ENCODE assay signal across 8 cellular contexts in genomic region chr19:35757231-35757748, GRCh38. TPM values are rescaled to one million over a fixed set of nuclear protein-coding genes. Genes with fewer than 3 reads are reported as not detected.
A peak's percentile ranks its signal among the peaks of the same experiment; 100 is the strongest.
DNase-seq lines count a peak whose midpoint lies in the region; ATAC-seq and TF ChIP-seq lines count a peak whose summit lies in the region.

No MANE protein-coding gene starts in this region.

- peak overlapping the region; percentile 52 for H3K4me3 ChIP-seq in BJ (ENCODE audit: low read depth, low read length)

- peaks cover 18% of the 10 kb centered on the region for H3K36me3 ChIP-seq in BJ (ENCODE audit: control insufficient read depth, insufficient read depth, low read length)

- 0 out of 2 replicates have a peak, but pooled peaks have one; percentile 20 for TF ChIP-seq CTCF in BJ (IDR thresholded peaks at IDR 0.05; ENCODE audit: insufficient read depth, low read depth, low read length)
- no peak for TF ChIP-seq CTCF in RWPE1 (conservative IDR thresholded peaks at IDR 0.05; ENCODE audit: low read depth)

- POLR2A ChIA-PET in BJ (lab: Charles Lee): interaction anchor here (0.6 to 1.6 kb wide), 2 partner anchors 9 to 12 kb away, joined by 5 to 6 read pairs; partner anchors contain the start of gene LIN37
- POLR2A ChIA-PET in RWPE1 (lab: Yijun Ruan, JAX; ENCODE audit: low non-redundant PET): interaction anchor here (0.8 kb wide), 1 partner anchor 9 kb away, joined by 4 read pairs; the partner anchor contains the start of gene LIN37

- H3K27ac ChIP-seq in RWPE1 (peak overlapping the region; percentile 98), temporal lobe (ENCODE audit: low read depth, low read length) (peak overlapping the region; percentile 90)

- H3K27me3 ChIP-seq in BJ (ENCODE audit: control insufficient read depth, insufficient read depth, low read length): no peaks in the 10 kb centered on the region

- ATAC-seq in GM21717 (IDR thresholded peaks at IDR 0.05; ENCODE audit: unreplicated experiment) (peak; percentile 5), HG03039 (IDR thresholded peaks at IDR 0.05; ENCODE audit: unreplicated experiment) (no peak), GM19351 (IDR thresholded peaks at IDR 0.05; ENCODE audit: unreplicated experiment) (no peak)

- DNase-seq in BJ (ENCODE audit: low read depth) (peak; percentile 34), RWPE1 (ENCODE audit: low spot score) (no peak), ecto neural progenitor cell (ENCODE audit: low spot score) (peak; percentile 76), medulla oblongata (ENCODE audit: extremely low spot score) (peak; percentile 66)

- CTCF ChIA-PET in BJ (lab: Yijun Ruan, JAX) (interaction anchor here (1.2 kb wide), 1 partner anchor 8 kb away, joined by 3 read pairs; no protein-coding TSS in a partner anchor), RWPE1 (lab: Yijun Ruan, JAX) (no interaction called here)

RNA-seq across cellular contexts. Expression of gene HSPB6, which starts 0.5 kb away (rescaled TPM):
- polyA plus RNA-seq in BJ (2011; rRNA removed): 21.0 and 27.2 TPM in 2 replicates
- polyA minus RNA-seq in BJ (2011; rRNA and poly(A)+ RNA removed): 28.7 and 58.4 TPM in 2 replicates
- total RNA-seq in temporal lobe: 0.25 TPM

RNA-seq across cellular contexts. Expression of gene PROSER3, which starts 0.7 kb away (rescaled TPM):
- polyA plus RNA-seq in BJ (2011; rRNA removed): 6.9 and 9.4 TPM in 2 replicates
- 16.6 and 18.2 TPM in 2 replicates for polyA minus RNA-seq in BJ (2011; rRNA and poly(A)+ RNA removed)
- 1.2 TPM for total RNA-seq in temporal lobe

RNA-seq across cellular contexts. Expression of gene LIN37, which starts 8.9 kb away (rescaled TPM):
- 8.9 and 15.0 TPM in 2 replicates for polyA plus RNA-seq in BJ (2011; rRNA removed)
- 19.5 and 22.4 TPM in 2 replicates for polyA minus RNA-seq in BJ (2011; rRNA and poly(A)+ RNA removed)
- 5.7 TPM for total RNA-seq in temporal lobe

RNA-seq across cellular contexts. Expression of gene PSENEN, which starts 11.8 kb away (rescaled TPM):
- polyA plus RNA-seq in BJ (2011; rRNA removed): 65.4 and 76.2 TPM in 2 replicates
- polyA minus RNA-seq in BJ (2011; rRNA and poly(A)+ RNA removed): 19.0 and 28.4 TPM in 2 replicates
- total RNA-seq in temporal lobe: 9.8 TPM

RNA-seq across cellular contexts. Expression of gene U2AF1L4, which starts 12.1 kb away (rescaled TPM):
- polyA plus RNA-seq in BJ (2011; rRNA removed): 18.3 and 20.3 TPM in 2 replicates
- polyA minus RNA-seq in BJ (2011; rRNA and poly(A)+ RNA removed): 6.8 and 12.8 TPM in 2 replicates
- 3.4 TPM for total RNA-seq in temporal lobe
